In genomic region chr12:75666980-75667359, GRCh38 we compare ENCODE assay signal across 9 cellular contexts.
DNase-seq lines count a peak whose midpoint lies in the region; ATAC-seq and TF ChIP-seq lines count a peak whose summit lies in the region.
"Had no signal": no experiment of that assay in that cellular context is flagged by ENCODE, and none has a peak within 500 bp of the region (broad histone marks: within the 10 kb centered on the region; RNA-seq: fewer than 3 reads in every experiment).

No MANE protein-coding gene starts in this region.

- H2AFZ ChIP-seq in mesenchymal stem cell (ENCODE audit: low read depth, low read length), result no peak overlapping the region

- DNase-seq in H7, result peak; percentile 1
- DNase-seq in breast epithelium (ENCODE audit: low spot score in 2 of 2), result no peak
- peak; percentile 43 for DNase-seq in mesenchymal stem cell
- peak; percentile 23 for DNase-seq in testis
- DNase-seq in Right ventricle myocardium inferior (ENCODE audit: missing footprints), result no peak
- DNase-seq: tibial artery had no signal

- H4K8ac ChIP-seq in mesenchymal stem cell (ENCODE audit: low read length), result no peak overlapping the region

- H3K36me3 ChIP-seq in H7 (replicated peaks; ENCODE audit: control insufficient read depth, insufficient read depth, low read length) (no peaks in the 10 kb centered on the region), breast epithelium (no peaks in the 10 kb centered on the region), mesenchymal stem cell (ENCODE audit: control insufficient read depth in 1 of 2, insufficient read depth in 2 of 2, low read depth in 1 of 2, low read length in 2 of 2) (no peaks in the 10 kb centered on the region), testis (ENCODE audit: low read depth, missing control alignments) (no peaks in the 10 kb centered on the region)
- H3K36me3 ChIP-seq: HAP-1, tibial artery had no signal

- no peak overlapping the region for H2BK5ac ChIP-seq in mesenchymal stem cell (ENCODE audit: low read depth, low read length, poor library complexity, severe bottlenecking)

- TF ChIP-seq CTCF in breast epithelium (IDR thresholded peaks at IDR 0.05) (no peak), testis (IDR thresholded peaks at IDR 0.05) (no peak)

- no peak overlapping the region for H2BK120ac ChIP-seq in mesenchymal stem cell (ENCODE audit: low read depth, low read length)

- TF ChIP-seq POLR2A in breast epithelium (IDR thresholded peaks at IDR 0.05), result no peak
- TF ChIP-seq POLR2A in testis (IDR thresholded peaks at IDR 0.05), result no peak

- WGBS in mesenchymal stem cell, result 57% methylated on average over 2 of the region's 2 CpGs
- WGBS in testis, 2 donors, result 31 to 50% methylated on average over 2 of the region's 2 CpGs

- peak overlapping the region; percentile 25 to 36 for H3K27ac ChIP-seq in breast epithelium
- H3K27ac ChIP-seq in mesenchymal stem cell (ENCODE audit: low read length, poor library complexity, severe bottlenecking), result peak overlapping the region; percentile 54
- peak overlapping the region; percentile 14 to 68 for H3K27ac ChIP-seq in testis
- H3K27ac ChIP-seq: tibial artery had no signal

- no peaks in the 10 kb centered on the region for H3K4me1 ChIP-seq in breast epithelium
- H3K4me1 ChIP-seq in mesenchymal stem cell (ENCODE audit: control insufficient read depth, insufficient read depth, low read depth, low read length), result peaks cover 2% of the 10 kb centered on the region
- H3K4me1 ChIP-seq in testis, result peaks cover 14% of the 10 kb centered on the region

- no peak overlapping the region for H2BK15ac ChIP-seq in mesenchymal stem cell (ENCODE audit: low read depth, poor library complexity, severe bottlenecking)

- peak overlapping the region in 1 of 2 experiments; percentile 12 for H3K18ac ChIP-seq in mesenchymal stem cell (ENCODE audit: low read depth in 1 of 2, low read length in 2 of 2)

- H3K9ac ChIP-seq in mesenchymal stem cell (ENCODE audit: low read length), result peak overlapping the region; percentile 79

- peak overlapping the region in 1 of 2 experiments; percentile 51 for H3K4ac ChIP-seq in mesenchymal stem cell (ENCODE audit: low read depth in 1 of 2, low read length in 2 of 2)

- no peak overlapping the region for H3K23ac ChIP-seq in mesenchymal stem cell (ENCODE audit: low read length in 2 of 2)

- H3K9me3 ChIP-seq in breast epithelium (no peaks in the 10 kb centered on the region), mesenchymal stem cell (ENCODE audit: control insufficient read depth, low read length) (no peaks in the 10 kb centered on the region), testis (no peaks in the 10 kb centered on the region)
- H3K9me3 ChIP-seq: HAP-1, tibial artery had no signal

- no peak overlapping the region for H2BK12ac ChIP-seq in mesenchymal stem cell (ENCODE audit: low read length in 2 of 2)

- no peak overlapping the region for H4K91ac ChIP-seq in mesenchymal stem cell (ENCODE audit: low read length)

- H3K27me3 ChIP-seq in H7 (ENCODE audit: control insufficient read depth, insufficient read depth, low read length), result no peaks in the 10 kb centered on the region
- H3K27me3 ChIP-seq in breast epithelium, result no peaks in the 10 kb centered on the region
- H3K27me3 ChIP-seq in mesenchymal stem cell (ENCODE audit: control insufficient read depth in 1 of 2, insufficient read depth in 1 of 2, low read length in 2 of 2), result no peaks in the 10 kb centered on the region
- no peaks in the 10 kb centered on the region for H3K27me3 ChIP-seq in testis
- H3K27me3 ChIP-seq: tibial artery had no signal

- peak overlapping the region; percentile 94 for H2AK5ac ChIP-seq in mesenchymal stem cell (ENCODE audit: low read length, severe bottlenecking)

- H3K4me2 ChIP-seq in mesenchymal stem cell (ENCODE audit: low read length, poor library complexity, severe bottlenecking), result no peak overlapping the region

- ATAC-seq in HG02571 (IDR thresholded peaks at IDR 0.05; ENCODE audit: unreplicated experiment), result no peak
- ATAC-seq in HG03432 (IDR thresholded peaks at IDR 0.05; ENCODE audit: unreplicated experiment), result no peak
- no peak for ATAC-seq in Right ventricle myocardium inferior

- no peak overlapping the region for H3K4me3 ChIP-seq in H7 (ENCODE audit: insufficient read depth, low read depth, low read length)
- H3K4me3 ChIP-seq in breast epithelium, result no peak overlapping the region
- H3K4me3 ChIP-seq in mesenchymal stem cell (ENCODE audit: insufficient read depth in 1 of 2, low read depth in 1 of 2, low read length in 2 of 2), result peak overlapping the region in 1 of 2 experiments; percentile 16
- H3K4me3 ChIP-seq in testis, result no peak overlapping the region
- H3K4me3 ChIP-seq: HAP-1, tibial artery had no signal

- intact Hi-C loops in breast epithelium (cut with DNase I; ENCODE audit: low total_unique reads), result no loop called here
- intact Hi-C loops in testis (cut with DNase I; ENCODE audit: low total_unique reads), result no loop called here
- intact Hi-C loops in Right ventricle myocardium inferior (cut with DNase I), result no loop called here

- H3K14ac ChIP-seq in mesenchymal stem cell (ENCODE audit: low read length in 2 of 2), result no peak overlapping the region

- H3K79me1 ChIP-seq in mesenchymal stem cell (replicated peaks; ENCODE audit: low read length, poor library complexity, severe bottlenecking), result no peaks in the 10 kb centered on the region

Comparison
In these comparisons a context has a peak if more than half of its experiments do, and no peak if none do; other contexts are left out.
1. DNase-seq: peak in H7 (single experiment), mesenchymal stem cell (single experiment) and testis (single experiment); none in breast epithelium (0 of 2) and Right ventricle myocardium inferior (single experiment).
2. Peak in every context shown above with its lines, with median percentiles within 50 percentile points of each other: H3K27ac ChIP-seq.